Comparison of ENCODE assay signal across 28 cellular contexts in the genomic region with DNA sequence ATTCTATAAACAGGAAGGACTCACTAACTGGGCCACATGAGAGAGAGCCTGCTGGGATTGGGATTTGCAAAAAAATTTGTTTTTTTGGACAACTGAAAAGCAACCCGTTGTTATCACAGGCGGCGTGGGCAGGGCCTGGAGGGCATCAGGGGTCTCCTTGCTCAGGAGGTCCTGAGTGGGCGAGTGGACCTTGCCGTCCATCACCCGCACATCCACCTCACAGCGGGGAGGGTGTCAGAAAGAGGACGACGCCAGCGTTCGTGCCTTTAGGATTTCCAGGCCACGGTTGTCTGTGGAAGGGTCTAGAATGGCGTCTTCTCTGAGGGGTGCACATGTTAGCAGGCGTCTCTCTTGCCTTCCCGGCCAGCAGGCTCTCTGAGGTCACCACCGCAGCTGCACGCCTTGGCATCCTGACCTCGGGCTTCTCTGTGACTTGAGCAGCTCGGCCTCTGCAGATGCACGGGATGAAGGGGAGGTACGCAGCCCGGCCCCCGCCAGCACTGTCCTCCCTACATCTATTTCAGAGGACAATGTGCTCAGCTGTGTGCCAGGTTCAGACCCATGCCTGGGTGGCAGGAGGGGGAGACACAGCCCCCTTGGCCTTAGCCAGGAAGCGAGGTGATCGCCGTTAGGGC.
"Had no signal": no experiment of that assay in that cellular context is flagged by ENCODE, and none has a peak within 500 bp of the region (broad histone marks: within the 10 kb centered on the region; RNA-seq: fewer than 3 reads in every experiment).

No MANE protein-coding gene starts in this region.

- ATAC-seq: activated CD4-positive, alpha-beta T cell treated with anti-CD3 and anti-CD28 coated beads for 36 hours; activated CD8-positive, alpha-beta memory T cell treated with anti-CD3 and anti-CD28 coated beads, Interleukin-2, amount 10 ng/mL, durations not matched to agents 7 days and 5 days; activated CD8-positive, alpha-beta T cell treated with anti-CD3 and anti-CD28 coated beads, Interleukin-2, amount 10 ng/mL, durations not matched to agents 7 days and 5 days; effector memory CD8-positive, alpha-beta T cell; foreskin keratinocyte; gastroesophageal sphincter had no signal

- H3K27ac ChIP-seq: ascending aorta, esophagus muscularis mucosa, foreskin keratinocyte, gastroesophageal sphincter had no signal

- H3K36me3 ChIP-seq: ascending aorta, esophagus muscularis mucosa, gastroesophageal sphincter had no signal

- H3K4me3 Mint-ChIP-seq: activated CD4-positive, alpha-beta memory T cell treated with anti-CD3 and anti-CD28 coated beads for 36 hours; activated CD4-positive, alpha-beta T cell treated with anti-CD3 and anti-CD28 coated beads for 36 hours; activated CD4-positive, alpha-beta T cell treated with anti-CD3 and anti-CD28 coated beads, Interleukin-2, amount 10 ng/mL, durations not matched to agents 24 days and 14 days; activated CD8-positive, alpha-beta memory T cell treated with anti-CD3 and anti-CD28 coated beads, Interleukin-2, amount 10 ng/mL, durations not matched to agents 7 days and 5 days; activated CD8-positive, alpha-beta T cell treated with anti-CD3 and anti-CD28 coated beads, Interleukin-2, amount 10 ng/mL, durations not matched to agents 7 days and 5 days; activated naive CD8-positive, alpha-beta T cell; activated T-helper 1 cell treated with anti-CD3 and anti-CD28 coated beads, Interleukin-12 subunit alpha, Interleukin-12 subunit beta, Interleukin-2, Interleukin-4 antibody, amounts not matched to agents 30 ng/mL and 10 ng/mL and 1 ng/mL, durations not matched to agents 14 hours and 24 hours and 36 hours; brain; central memory CD8-positive, alpha-beta T cell; effector memory CD8-positive, alpha-beta T cell had no signal

- H3K27me3 ChIP-seq: ascending aorta, foreskin keratinocyte had no signal

- DNase-seq: activated CD4-positive, alpha-beta memory T cell treated with anti-CD3 and anti-CD28 coated beads for 36 hours; activated CD4-positive, alpha-beta T cell treated with anti-CD3 and anti-CD28 coated beads for 36 hours; activated CD4-positive, alpha-beta T cell treated with anti-CD3 and anti-CD28 coated beads, Interleukin-2, amount 10 ng/mL, durations not matched to agents 24 days and 14 days; activated CD4-positive, CD25-positive, alpha-beta regulatory T cell; activated CD4-positive, CD25-positive, alpha-beta regulatory T cell treated with anti-CD3 and anti-CD28 coated beads, Interleukin-2, amount 50 U/mL, for 72 hours; activated CD8-positive, alpha-beta memory T cell treated with anti-CD3 and anti-CD28 coated beads, Interleukin-2, amount 10 ng/mL, durations not matched to agents 7 days and 5 days; activated CD8-positive, alpha-beta memory T cell treated with anti-CD3 and anti-CD28 coated beads, Interleukin-2, amount 50 U/mL, for 4 hours; activated CD8-positive, alpha-beta T cell treated with anti-CD3 and anti-CD28 coated beads, Interleukin-2, amount 10 ng/mL, durations not matched to agents 7 days and 5 days; activated gamma-delta T cell treated with Interleukin-2 at 50 U/mL for 16 hours; activated naive CD4-positive, alpha-beta T cell treated with anti-CD3 and anti-CD28 coated beads, Interleukin-2, amount 50 U/mL, for 16 hours; activated naive CD4-positive, alpha-beta T cell treated with Interleukin-2 at 50 U/mL for 16 hours; activated T-cell treated with anti-CD3 and anti-CD28 coated beads, Interleukin-2, amount 50 U/mL, for 1 hour; activated T-cell treated with anti-CD3 and anti-CD28 coated beads, Interleukin-2, amount 50 U/mL, for 48 hours; cortex of kidney; dermis blood vessel endothelial cell; effector CD4-positive, alpha-beta T cell; effector memory CD8-positive, alpha-beta T cell; erythroblast; foreskin keratinocyte; T-helper 2 cell had no signal

- H3K4me1 ChIP-seq: ascending aorta, esophagus muscularis mucosa, foreskin keratinocyte, gastroesophageal sphincter had no signal

- H3K4me1 Mint-ChIP-seq: activated CD4-positive, alpha-beta T cell treated with anti-CD3 and anti-CD28 coated beads for 36 hours; activated CD4-positive, alpha-beta T cell treated with anti-CD3 and anti-CD28 coated beads, Interleukin-2, amount 10 ng/mL, durations not matched to agents 24 days and 14 days; activated CD8-positive, alpha-beta memory T cell treated with anti-CD3 and anti-CD28 coated beads, Interleukin-2, amount 10 ng/mL, durations not matched to agents 7 days and 5 days; central memory CD8-positive, alpha-beta T cell had no signal

- H3K9me3 ChIP-seq: ascending aorta, esophagus muscularis mucosa, gastroesophageal sphincter had no signal

- H3K36me3 Mint-ChIP-seq: activated CD4-positive, alpha-beta memory T cell treated with anti-CD3 and anti-CD28 coated beads for 36 hours; activated CD8-positive, alpha-beta memory T cell treated with anti-CD3 and anti-CD28 coated beads, Interleukin-2, amount 10 ng/mL, durations not matched to agents 7 days and 5 days; activated naive CD8-positive, alpha-beta T cell; brain had no signal

- H3K27ac Mint-ChIP-seq: activated CD4-positive, alpha-beta memory T cell treated with anti-CD3 and anti-CD28 coated beads for 36 hours; activated CD4-positive, alpha-beta T cell treated with anti-CD3 and anti-CD28 coated beads for 36 hours; activated CD4-positive, alpha-beta T cell treated with anti-CD3 and anti-CD28 coated beads, Interleukin-2, amount 10 ng/mL, durations not matched to agents 24 days and 14 days; activated CD8-positive, alpha-beta memory T cell treated with anti-CD3 and anti-CD28 coated beads, Interleukin-2, amount 10 ng/mL, durations not matched to agents 7 days and 5 days; activated CD8-positive, alpha-beta T cell treated with anti-CD3 and anti-CD28 coated beads, Interleukin-2, amount 10 ng/mL, durations not matched to agents 7 days and 5 days; activated naive CD8-positive, alpha-beta T cell; activated T-helper 1 cell treated with anti-CD3 and anti-CD28 coated beads, Interleukin-12 subunit alpha, Interleukin-12 subunit beta, Interleukin-2, Interleukin-4 antibody, amounts not matched to agents 30 ng/mL and 10 ng/mL and 1 ng/mL, durations not matched to agents 14 hours and 24 hours and 36 hours; activated T-helper 2 cell treated with anti-CD3 and anti-CD28 coated beads, Interferon-gamma antibody, Interleukin-2, Interleukin-4, amounts not matched to agents 10 μg/mL and 5 μg/mL and 100 μg/mL, durations not matched to agents 14 hours and 24 hours and 36 hours; brain; effector memory CD8-positive, alpha-beta T cell had no signal

- H3K27me3 Mint-ChIP-seq: activated CD4-positive, alpha-beta memory T cell treated with anti-CD3 and anti-CD28 coated beads for 36 hours; activated CD4-positive, alpha-beta T cell treated with anti-CD3 and anti-CD28 coated beads for 36 hours; activated CD4-positive, alpha-beta T cell treated with anti-CD3 and anti-CD28 coated beads, Interleukin-2, amount 10 ng/mL, durations not matched to agents 24 days and 14 days; activated CD8-positive, alpha-beta memory T cell treated with anti-CD3 and anti-CD28 coated beads, Interleukin-2, amount 10 ng/mL, durations not matched to agents 7 days and 5 days; central memory CD8-positive, alpha-beta T cell had no signal

- H3K4me3 ChIP-seq: ascending aorta, esophagus muscularis mucosa, gastroesophageal sphincter had no signal

- H3K9me3 Mint-ChIP-seq: activated CD4-positive, alpha-beta memory T cell treated with anti-CD3 and anti-CD28 coated beads for 36 hours; activated CD4-positive, alpha-beta T cell treated with anti-CD3 and anti-CD28 coated beads, Interleukin-2, amount 10 ng/mL, durations not matched to agents 24 days and 14 days; activated T-helper 1 cell treated with anti-CD3 and anti-CD28 coated beads, Interleukin-12 subunit alpha, Interleukin-12 subunit beta, Interleukin-2, Interleukin-4 antibody, amounts not matched to agents 30 ng/mL and 10 ng/mL and 1 ng/mL, durations not matched to agents 14 hours and 24 hours and 36 hours; activated T-helper 2 cell treated with anti-CD3 and anti-CD28 coated beads, Interferon-gamma antibody, Interleukin-2, Interleukin-4, amounts not matched to agents 10 μg/mL and 5 μg/mL and 100 μg/mL, durations not matched to agents 14 hours and 24 hours and 36 hours; brain; central memory CD8-positive, alpha-beta T cell; effector memory CD8-positive, alpha-beta T cell had no signal
